Comparison of ENCODE assay signal across 1 cellular context in the genomic region with DNA sequence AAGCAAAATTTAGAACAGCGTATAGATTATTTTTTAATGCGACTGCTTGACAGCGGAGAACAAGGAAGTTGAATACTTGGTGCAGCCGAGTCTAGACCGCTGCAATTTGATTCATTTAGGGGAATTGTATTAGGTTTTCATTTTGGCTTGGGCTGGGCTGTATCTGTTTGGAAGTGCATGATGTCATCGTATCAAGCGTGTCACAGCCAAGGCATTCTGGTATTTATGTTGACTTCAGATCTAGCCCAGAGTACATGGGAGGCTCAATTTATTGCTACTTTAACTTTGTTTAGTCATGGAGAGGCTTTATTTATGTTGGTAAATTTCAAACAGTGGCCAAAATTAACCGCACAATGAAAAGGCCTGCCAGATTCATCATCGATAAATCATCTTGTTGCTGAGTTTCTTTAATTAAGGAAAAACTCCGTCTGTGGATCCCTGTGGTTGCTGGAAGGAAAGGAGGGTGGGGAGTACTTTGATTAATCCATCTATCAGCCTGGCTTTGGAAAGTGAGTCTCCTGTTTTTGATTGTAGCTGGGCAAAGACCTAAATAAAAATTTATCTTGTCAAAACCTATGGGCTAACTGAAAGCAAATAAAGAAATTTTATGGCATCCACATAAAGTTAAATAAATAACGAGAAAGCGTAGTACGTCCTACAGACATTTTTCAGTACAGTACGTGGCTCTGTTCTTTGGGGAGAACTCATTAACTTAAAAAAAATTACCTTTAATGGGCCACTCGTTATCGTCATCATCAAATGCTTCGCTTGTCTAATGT.
TF ChIP-seq lines count a peak whose summit lies in the region.

No MANE protein-coding gene starts in this region.

TF ChIP-seq in HEK293, 187 proteins besides CTCF, POLR2A, EP300 and RAD21 (continued from another document):
- TF ChIP-seq SP3 (tag by site-specific recombination; IDR thresholded peaks at IDR 0.05) (0 out of 2 replicates have a peak, but pooled peaks have one; percentile 18), ZNF530 (tag by site-specific recombination; IDR thresholded peaks at IDR 0.05; ENCODE audit: low read depth) (no peak), KLF8 (tag by site-specific recombination; IDR thresholded peaks at IDR 0.05) (peak; percentile 51), ZNF24 (tag by site-specific recombination; IDR thresholded peaks at IDR 0.05) (peak; percentile 76), BCL11A (tag by site-specific recombination; IDR thresholded peaks at IDR 0.05; ENCODE audit: low read depth) (peak; percentile 56), ZBTB48 (tag by site-specific recombination; IDR thresholded peaks at IDR 0.05) (no peak), ZNF660 (tag by site-specific recombination; IDR thresholded peaks at IDR 0.05) (0 out of 2 replicates have a peak, but pooled peaks have one; percentile 18), ZNF623 (tag by site-specific recombination; IDR thresholded peaks at IDR 0.05) (peak; percentile 12; the same call in 1 of the 2 replicates), ZNF138 (tag by site-specific recombination; IDR thresholded peaks at IDR 0.05; ENCODE audit: borderline replicate concordance) (no peak), ZNF324 (tag by site-specific recombination; IDR thresholded peaks at IDR 0.05) (peak; percentile 19; the same call in 1 of the 2 replicates), ZNF596 (tag by site-specific recombination; IDR thresholded peaks at IDR 0.05) (no peak), BCL11B (tag by site-specific recombination; IDR thresholded peaks at IDR 0.05; ENCODE audit: low read depth) (no peak), ZNF830 (tag by site-specific recombination; IDR thresholded peaks at IDR 0.05; ENCODE audit: low read depth) (no peak), ZNF561 (tag by site-specific recombination; IDR thresholded peaks at IDR 0.05; ENCODE audit: borderline replicate concordance) (peak; percentile 45; the same call in 1 of the 2 replicates), ZNF214 (tag by site-specific recombination; IDR thresholded peaks at IDR 0.05; ENCODE audit: borderline replicate concordance) (no peak), ZNF311 (tag by site-specific recombination; IDR thresholded peaks at IDR 0.05; ENCODE audit: borderline replicate concordance) (no peak), MEIS1 (CRISPR knock-in tag; IDR thresholded peaks at IDR 0.05; ENCODE audit: borderline replicate concordance) (peak; percentile 66; the same call in 1 of the 2 replicates), ZNF548 (tag by site-specific recombination; IDR thresholded peaks at IDR 0.05) (no peak), KLF16 (tag by site-specific recombination; IDR thresholded peaks at IDR 0.05) (peak; percentile 51), EGR2 (tag by site-specific recombination; IDR thresholded peaks at IDR 0.05; ENCODE audit: low read depth) (no peak), WT1 (tag by site-specific recombination; IDR thresholded peaks at IDR 0.05) (peak; percentile 94), ZNF184 (tag by site-specific recombination; IDR thresholded peaks at IDR 0.05) (no peak), OVOL3 (tag by site-specific recombination; IDR thresholded peaks at IDR 0.05) (0 out of 2 replicates have a peak, but pooled peaks have one; percentile 53), ZNF701 (tag by site-specific recombination; IDR thresholded peaks at IDR 0.05) (no peak), ZNF776 (tag by site-specific recombination; IDR thresholded peaks at IDR 0.05; ENCODE audit: borderline replicate concordance) (no peak), ZNF394 (tag by site-specific recombination; IDR thresholded peaks at IDR 0.05; ENCODE audit: borderline replicate concordance) (peak; percentile 19; the same call in 1 of the 2 replicates), ZBTB21 (tag by site-specific recombination; IDR thresholded peaks at IDR 0.05) (peak; percentile 89)
- TF ChIP-seq, protein P1, sequence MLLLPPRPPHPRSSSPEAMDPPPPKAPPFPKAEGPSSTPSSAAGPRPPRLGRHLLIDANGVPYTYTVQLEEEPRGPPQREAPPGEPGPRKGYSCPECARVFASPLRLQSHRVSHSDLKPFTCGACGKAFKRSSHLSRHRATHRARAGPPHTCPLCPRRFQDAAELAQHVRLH (tag by site-specific recombination; IDR thresholded peaks at IDR 0.05): 0 out of 2 replicates have a peak, but pooled peaks have one; percentile 14
- TF ChIP-seq, protein P2, sequence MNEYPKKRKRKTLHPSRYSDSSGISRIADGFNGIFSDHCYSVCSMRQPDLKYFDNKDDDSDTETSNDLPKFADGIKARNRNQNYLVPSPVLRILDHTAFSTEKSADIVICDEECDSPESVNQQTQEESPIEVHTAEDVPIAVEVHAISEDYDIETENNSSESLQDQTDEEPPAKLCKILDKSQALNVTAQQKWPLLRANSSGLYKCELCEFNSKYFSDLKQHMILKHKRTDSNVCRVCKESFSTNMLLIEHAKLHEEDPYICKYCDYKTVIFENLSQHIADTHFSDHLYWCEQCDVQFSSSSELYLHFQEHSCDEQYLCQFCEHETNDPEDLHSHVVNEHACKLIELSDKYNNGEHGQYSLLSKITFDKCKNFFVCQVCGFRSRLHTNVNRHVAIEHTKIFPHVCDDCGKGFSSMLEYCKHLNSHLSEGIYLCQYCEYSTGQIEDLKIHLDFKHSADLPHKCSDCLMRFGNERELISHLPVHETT (tag by site-specific recombination; IDR thresholded peaks at IDR 0.05): no peak; the same call in 1 of the 2 replicates
- TF ChIP-seq, protein P3, sequence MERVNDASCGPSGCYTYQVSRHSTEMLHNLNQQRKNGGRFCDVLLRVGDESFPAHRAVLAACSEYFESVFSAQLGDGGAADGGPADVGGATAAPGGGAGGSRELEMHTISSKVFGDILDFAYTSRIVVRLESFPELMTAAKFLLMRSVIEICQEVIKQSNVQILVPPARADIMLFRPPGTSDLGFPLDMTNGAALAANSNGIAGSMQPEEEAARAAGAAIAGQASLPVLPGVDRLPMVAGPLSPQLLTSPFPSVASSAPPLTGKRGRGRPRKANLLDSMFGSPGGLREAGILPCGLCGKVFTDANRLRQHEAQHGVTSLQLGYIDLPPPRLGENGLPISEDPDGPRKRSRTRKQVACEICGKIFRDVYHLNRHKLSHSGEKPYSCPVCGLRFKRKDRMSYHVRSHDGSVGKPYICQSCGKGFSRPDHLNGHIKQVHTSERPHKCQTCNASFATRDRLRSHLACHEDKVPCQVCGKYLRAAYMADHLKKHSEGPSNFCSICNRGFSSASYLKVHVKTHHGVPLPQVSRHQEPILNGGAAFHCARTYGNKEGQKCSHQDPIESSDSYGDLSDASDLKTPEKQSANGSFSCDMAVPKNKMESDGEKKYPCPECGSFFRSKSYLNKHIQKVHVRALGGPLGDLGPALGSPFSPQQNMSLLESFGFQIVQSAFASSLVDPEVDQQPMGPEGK (tag by site-specific recombination; IDR thresholded peaks at IDR 0.05): peak; percentile 27; the same call in 1 of the 2 replicates
- TF ChIP-seq, protein P4, sequence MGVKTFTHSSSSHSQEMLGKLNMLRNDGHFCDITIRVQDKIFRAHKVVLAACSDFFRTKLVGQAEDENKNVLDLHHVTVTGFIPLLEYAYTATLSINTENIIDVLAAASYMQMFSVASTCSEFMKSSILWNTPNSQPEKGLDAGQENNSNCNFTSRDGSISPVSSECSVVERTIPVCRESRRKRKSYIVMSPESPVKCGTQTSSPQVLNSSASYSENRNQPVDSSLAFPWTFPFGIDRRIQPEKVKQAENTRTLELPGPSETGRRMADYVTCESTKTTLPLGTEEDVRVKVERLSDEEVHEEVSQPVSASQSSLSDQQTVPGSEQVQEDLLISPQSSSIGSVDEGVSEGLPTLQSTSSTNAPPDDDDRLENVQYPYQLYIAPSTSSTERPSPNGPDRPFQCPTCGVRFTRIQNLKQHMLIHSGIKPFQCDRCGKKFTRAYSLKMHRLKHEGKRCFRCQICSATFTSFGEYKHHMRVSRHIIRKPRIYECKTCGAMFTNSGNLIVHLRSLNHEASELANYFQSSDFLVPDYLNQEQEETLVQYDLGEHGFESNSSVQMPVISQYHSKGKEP (tag by site-specific recombination; IDR thresholded peaks at IDR 0.05): 0 out of 2 replicates have a peak, but pooled peaks have one; percentile 49
- TF ChIP-seq, protein P5, sequence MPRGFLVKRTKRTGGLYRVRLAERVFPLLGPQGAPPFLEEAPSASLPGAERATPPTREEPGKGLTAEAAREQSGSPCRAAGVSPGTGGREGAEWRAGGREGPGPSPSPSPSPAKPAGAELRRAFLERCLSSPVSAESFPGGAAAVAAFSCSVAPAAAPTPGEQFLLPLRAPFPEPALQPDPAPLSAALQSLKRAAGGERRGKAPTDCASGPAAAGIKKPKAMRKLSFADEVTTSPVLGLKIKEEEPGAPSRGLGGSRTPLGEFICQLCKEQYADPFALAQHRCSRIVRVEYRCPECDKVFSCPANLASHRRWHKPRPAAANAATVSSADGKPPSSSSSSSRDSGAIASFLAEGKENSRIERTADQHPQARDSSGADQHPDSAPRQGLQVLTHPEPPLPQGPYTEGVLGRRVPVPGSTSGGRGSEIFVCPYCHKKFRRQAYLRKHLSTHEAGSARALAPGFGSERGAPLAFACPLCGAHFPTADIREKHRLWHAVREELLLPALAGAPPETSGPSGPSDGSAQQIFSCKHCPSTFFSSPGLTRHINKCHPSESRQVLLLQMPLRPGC (tag by site-specific recombination; IDR thresholded peaks at IDR 0.05): peak; percentile 79
- TF ChIP-seq, protein P6, sequence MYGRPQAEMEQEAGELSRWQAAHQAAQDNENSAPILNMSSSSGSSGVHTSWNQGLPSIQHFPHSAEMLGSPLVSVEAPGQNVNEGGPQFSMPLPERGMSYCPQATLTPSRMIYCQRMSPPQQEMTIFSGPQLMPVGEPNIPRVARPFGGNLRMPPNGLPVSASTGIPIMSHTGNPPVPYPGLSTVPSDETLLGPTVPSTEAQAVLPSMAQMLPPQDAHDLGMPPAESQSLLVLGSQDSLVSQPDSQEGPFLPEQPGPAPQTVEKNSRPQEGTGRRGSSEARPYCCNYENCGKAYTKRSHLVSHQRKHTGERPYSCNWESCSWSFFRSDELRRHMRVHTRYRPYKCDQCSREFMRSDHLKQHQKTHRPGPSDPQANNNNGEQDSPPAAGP (tag by site-specific recombination; IDR thresholded peaks at IDR 0.05): peak; percentile 85
- TF ChIP-seq, protein P7, sequence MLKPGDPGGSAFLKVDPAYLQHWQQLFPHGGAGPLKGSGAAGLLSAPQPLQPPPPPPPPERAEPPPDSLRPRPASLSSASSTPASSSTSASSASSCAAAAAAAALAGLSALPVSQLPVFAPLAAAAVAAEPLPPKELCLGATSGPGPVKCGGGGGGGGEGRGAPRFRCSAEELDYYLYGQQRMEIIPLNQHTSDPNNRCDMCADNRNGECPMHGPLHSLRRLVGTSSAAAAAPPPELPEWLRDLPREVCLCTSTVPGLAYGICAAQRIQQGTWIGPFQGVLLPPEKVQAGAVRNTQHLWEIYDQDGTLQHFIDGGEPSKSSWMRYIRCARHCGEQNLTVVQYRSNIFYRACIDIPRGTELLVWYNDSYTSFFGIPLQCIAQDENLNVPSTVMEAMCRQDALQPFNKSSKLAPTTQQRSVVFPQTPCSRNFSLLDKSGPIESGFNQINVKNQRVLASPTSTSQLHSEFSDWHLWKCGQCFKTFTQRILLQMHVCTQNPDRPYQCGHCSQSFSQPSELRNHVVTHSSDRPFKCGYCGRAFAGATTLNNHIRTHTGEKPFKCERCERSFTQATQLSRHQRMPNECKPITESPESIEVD (tag by site-specific recombination; IDR thresholded peaks at IDR 0.05): peak; percentile 94
- TF ChIP-seq, protein P8, sequence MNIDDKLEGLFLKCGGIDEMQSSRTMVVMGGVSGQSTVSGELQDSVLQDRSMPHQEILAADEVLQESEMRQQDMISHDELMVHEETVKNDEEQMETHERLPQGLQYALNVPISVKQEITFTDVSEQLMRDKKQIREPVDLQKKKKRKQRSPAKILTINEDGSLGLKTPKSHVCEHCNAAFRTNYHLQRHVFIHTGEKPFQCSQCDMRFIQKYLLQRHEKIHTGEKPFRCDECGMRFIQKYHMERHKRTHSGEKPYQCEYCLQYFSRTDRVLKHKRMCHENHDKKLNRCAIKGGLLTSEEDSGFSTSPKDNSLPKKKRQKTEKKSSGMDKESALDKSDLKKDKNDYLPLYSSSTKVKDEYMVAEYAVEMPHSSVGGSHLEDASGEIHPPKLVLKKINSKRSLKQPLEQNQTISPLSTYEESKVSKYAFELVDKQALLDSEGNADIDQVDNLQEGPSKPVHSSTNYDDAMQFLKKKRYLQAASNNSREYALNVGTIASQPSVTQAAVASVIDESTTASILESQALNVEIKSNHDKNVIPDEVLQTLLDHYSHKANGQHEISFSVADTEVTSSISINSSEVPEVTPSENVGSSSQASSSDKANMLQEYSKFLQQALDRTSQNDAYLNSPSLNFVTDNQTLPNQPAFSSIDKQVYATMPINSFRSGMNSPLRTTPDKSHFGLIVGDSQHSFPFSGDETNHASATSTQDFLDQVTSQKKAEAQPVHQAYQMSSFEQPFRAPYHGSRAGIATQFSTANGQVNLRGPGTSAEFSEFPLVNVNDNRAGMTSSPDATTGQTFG (tag by site-specific recombination; IDR thresholded peaks at IDR 0.05; ENCODE audit: borderline replicate concordance): no peak
